ENCODE assay signal across 1 cellular context in genomic region chr7:99473315-99473596, GRCh38.
TF ChIP-seq lines count a peak whose summit lies in the region.

No MANE protein-coding gene starts in this region.

TF ChIP-seq in K562, 482 proteins besides CTCF, POLR2A, EP300 and RAD21 (continues in another document):
- no peak for TF ChIP-seq NCOA1 (IDR thresholded peaks at IDR 0.05; ENCODE audit: low read depth)
- no peak for TF ChIP-seq ZNF75A (CRISPR knock-in tag; IDR thresholded peaks at IDR 0.05)
- TF ChIP-seq MBD2 (IDR thresholded peaks at IDR 0.05; ENCODE audit: borderline replicate concordance, low read depth): peak; percentile 30; the same call in 1 of the 2 replicates
- no peak for TF ChIP-seq ZNF740 (CRISPR knock-in tag; IDR thresholded peaks at IDR 0.05)
- no peak for TF ChIP-seq ZNF740 (tag; IDR thresholded peaks at IDR 0.05)
- peak; percentile 80 for TF ChIP-seq DACH1 (IDR thresholded peaks at IDR 0.05; ENCODE audit: partially characterized antibody)
- peak; percentile 77 for TF ChIP-seq ZBTB40 (IDR thresholded peaks at IDR 0.05)
- TF ChIP-seq ZBTB40 (CRISPR knock-in tag; IDR thresholded peaks at IDR 0.05): no peak
- no peak for TF ChIP-seq SFPQ (IDR thresholded peaks at IDR 0.05; ENCODE audit: low read depth, low read length)
- TF ChIP-seq ZNF143 (CRISPR knock-in tag; IDR thresholded peaks at IDR 0.05): no peak
- no peak for TF ChIP-seq TCF7L2 (IDR thresholded peaks at IDR 0.05; ENCODE audit: low read depth, low read length)
- no peak for TF ChIP-seq ZNF384 (IDR thresholded peaks at IDR 0.05; ENCODE audit: low read depth, low read length)
- no peak for TF ChIP-seq ZNF407 (IDR thresholded peaks at IDR 0.05; ENCODE audit: low read depth)
- TF ChIP-seq XRCC5 (IDR thresholded peaks at IDR 0.05; ENCODE audit: low read depth, low read length): no peak; the same call in none of the 2 replicates
- TF ChIP-seq FOXM1 (IDR thresholded peaks at IDR 0.05; ENCODE audit: low read depth): no peak
- 0 out of 2 replicates have a peak, but pooled peaks have one; percentile 64 for TF ChIP-seq FOXM1 (CRISPR knock-in tag; IDR thresholded peaks at IDR 0.05; ENCODE audit: low read depth)
- peak; percentile 4; the same call in 1 of the 2 replicates for TF ChIP-seq ZNF431 (CRISPR knock-in tag; IDR thresholded peaks at IDR 0.05)
- no peak for TF ChIP-seq RBM34 (IDR thresholded peaks at IDR 0.05; ENCODE audit: borderline replicate concordance, insufficient read depth, low read length)
- TF ChIP-seq ATF7 (IDR thresholded peaks at IDR 0.05): no peak
- TF ChIP-seq AFF4 (CRISPR knock-in tag; IDR thresholded peaks at IDR 0.05): peak; percentile 26; the same call in 1 of the 2 replicates
- TF ChIP-seq PATZ1 (CRISPR knock-in tag; IDR thresholded peaks at IDR 0.05; ENCODE audit: borderline replicate concordance): no peak
- no peak for TF ChIP-seq ZNF253 (CRISPR knock-in tag; conservative IDR thresholded peaks at IDR 0.05)
- no peak for TF ChIP-seq TFAM (CRISPR knock-in tag; conservative IDR thresholded peaks at IDR 0.05)
- no peak for TF ChIP-seq GABPA (tag; conservative IDR thresholded peaks at IDR 0.05; ENCODE audit: low read depth)
